ENCODE assay signal across 18 cellular contexts in the genomic region with DNA sequence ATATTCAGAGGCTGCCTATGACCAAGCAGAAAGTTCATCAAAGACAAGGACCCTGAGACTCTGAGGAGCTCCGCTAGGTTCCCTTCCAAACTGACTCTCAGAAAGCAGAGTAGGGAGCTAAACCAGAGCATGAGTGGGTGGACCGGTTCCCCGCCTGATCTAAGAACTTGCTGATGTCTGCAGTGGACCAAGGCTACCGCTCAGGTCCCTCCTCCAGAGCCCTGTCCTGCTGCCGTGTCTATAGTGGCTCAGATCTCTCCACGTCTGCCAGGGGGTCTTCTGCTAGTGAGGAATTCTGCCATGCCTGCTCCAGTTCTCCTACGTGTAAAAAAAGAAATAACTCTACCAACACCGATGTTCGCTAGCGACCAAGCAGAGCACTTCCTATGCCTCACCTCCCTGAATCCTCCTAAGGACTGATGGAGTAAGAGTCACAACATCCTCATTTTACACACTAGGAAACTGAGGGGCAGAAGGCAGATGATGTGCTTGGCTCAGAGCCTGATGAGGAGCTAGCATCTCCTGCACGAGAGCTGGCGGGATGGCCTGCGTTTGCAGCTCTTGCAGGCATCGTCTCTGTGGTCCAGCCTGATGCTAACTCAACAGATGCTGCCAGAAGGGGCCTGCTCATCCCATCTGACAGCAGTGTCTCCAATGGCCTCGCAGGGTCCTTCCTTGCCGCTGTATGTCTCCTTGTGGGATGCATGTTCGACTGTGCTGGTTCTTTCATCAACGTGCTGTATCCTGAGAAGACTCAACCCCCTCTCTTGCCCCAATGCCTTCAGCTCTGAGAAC.
DNase-seq lines count a peak whose midpoint lies in the region; ATAC-seq, FAIRE-seq and TF ChIP-seq lines count a peak whose summit lies in the region.
"Had no signal": no experiment of that assay in that cellular context is flagged by ENCODE, and none has a peak within 500 bp of the region (broad histone marks: within the 10 kb centered on the region; RNA-seq: fewer than 3 reads in every experiment).

No MANE protein-coding gene starts in this region.

- peak overlapping the region; percentile 26 for H3K23ac ChIP-seq in neuronal stem cell (ENCODE audit: low read depth, low read length, poor library complexity)

- H2BK12ac ChIP-seq in neuronal stem cell (ENCODE audit: low read length): no peak overlapping the region

- H3K27me3 ChIP-seq in bronchial epithelial cell (ENCODE audit: control insufficient read depth, insufficient read depth, low read length): no peaks in the 10 kb centered on the region
- H3K27me3 ChIP-seq in neuronal stem cell (ENCODE audit: control insufficient read depth in 3 of 3, insufficient read depth in 3 of 3, low read depth in 1 of 3, low read length in 3 of 3): peaks cover 0 to 11% (median 0%) of the 10 kb centered on the region in 3 experiments
- H3K27me3 ChIP-seq in testis: no peaks in the 10 kb centered on the region
- H3K27me3 ChIP-seq: BLaER1 treated with 17β-estradiol and CSF1 and Interleukin-3, amounts not matched to agents 10 nM and 100 nM had no signal

- no peak overlapping the region for H2AK5ac ChIP-seq in neuronal stem cell (ENCODE audit: low read depth, low read length)

- H2BK120ac ChIP-seq in neuronal stem cell (ENCODE audit: low read depth, low read length): no peak overlapping the region

- intact Hi-C loops in testis (cut with DNase I; ENCODE audit: low total_unique reads): no loop called here

- H3K9me3 ChIP-seq in neuronal stem cell (replicated peaks in 1 of 2; ENCODE audit: control insufficient read depth in 2 of 2, insufficient read depth in 1 of 2, low read depth in 1 of 2, low read length in 2 of 2) (peaks cover 0 to 4% of the 10 kb centered on the region in 2 donors), testis (no peaks in the 10 kb centered on the region)
- H3K9me3 ChIP-seq: HAP-1 had no signal

- TF ChIP-seq POLR2A in testis (IDR thresholded peaks at IDR 0.05): no peak

- FAIRE-seq in bronchial epithelial cell (lab: Jason Lieb, UNC): peak; percentile 55
- FAIRE-seq: G401.6, GM12891, HepG2 had no signal

- no peak overlapping the region for H3K9ac ChIP-seq in neuronal stem cell (ENCODE audit: low read depth, low read length, poor library complexity)
- H3K9ac ChIP-seq: BLaER1 treated with 17β-estradiol and CSF1 and Interleukin-3, amounts not matched to agents 10 nM and 100 nM had no signal

- no peak overlapping the region for H4K8ac ChIP-seq in neuronal stem cell (ENCODE audit: low read depth, low read length)

- H3K36me3 ChIP-seq in bronchial epithelial cell (ENCODE audit: control insufficient read depth, insufficient read depth, low read length) (no peaks in the 10 kb centered on the region), neuronal stem cell (replicated peaks in 1 of 2; ENCODE audit: control insufficient read depth in 2 of 2, insufficient read depth in 2 of 2, low read length in 2 of 2) (no peaks in the 10 kb centered on the region), testis (ENCODE audit: low read depth, missing control alignments) (no peaks in the 10 kb centered on the region)
- H3K36me3 ChIP-seq: BLaER1 treated with 17β-estradiol and CSF1 and Interleukin-3, amounts not matched to agents 10 nM and 100 nM; HAP-1 had no signal

- H2AFZ ChIP-seq in neuronal stem cell (ENCODE audit: low read length): no peak overlapping the region

- H2BK15ac ChIP-seq in neuronal stem cell (ENCODE audit: low read length): no peak overlapping the region

- TF ChIP-seq CTCF in bronchial epithelial cell (IDR thresholded peaks at IDR 0.05; ENCODE audit: insufficient read depth, low read length, severe bottlenecking) (no peak), testis (IDR thresholded peaks at IDR 0.05) (no peak)

- no peak overlapping the region for H4K91ac ChIP-seq in neuronal stem cell (ENCODE audit: low read depth, low read length, poor library complexity)

- no peak overlapping the region for H3K4ac ChIP-seq in neuronal stem cell (ENCODE audit: low read length)

- H3K14ac ChIP-seq in neuronal stem cell (ENCODE audit: low read length): no peak overlapping the region

- H3K4me3 ChIP-seq in bronchial epithelial cell (ENCODE audit: low read depth, low read length) (no peak overlapping the region), neuronal stem cell (ENCODE audit: low read length in 2 of 2) (no peak overlapping the region), testis (no peak overlapping the region)
- H3K4me3 ChIP-seq: BLaER1 treated with 17β-estradiol and CSF1 and Interleukin-3, amounts not matched to agents 10 nM and 100 nM; HAP-1 had no signal

- WGBS in neuronal stem cell (ENCODE audit: extremely low coverage in 2 of 2, insufficient read length in 2 of 2, insufficient replicate concordance in 1 of 2), 2 donors: no CpG with 5 or more reads among the region's 18 CpGs
- WGBS in testis, 2 donors: 71% methylated on average over 18 of the region's 18 CpGs

- no peak overlapping the region for H3K4me2 ChIP-seq in neuronal stem cell (ENCODE audit: insufficient read depth, low read length, poor library complexity, severe bottlenecking)

- ATAC-seq in GM21515 (IDR thresholded peaks at IDR 0.05; ENCODE audit: unreplicated experiment): no peak
- ATAC-seq: HepG2 had no signal

- H3K27ac ChIP-seq in neuronal stem cell (replicated peaks; ENCODE audit: low read length): no peak overlapping the region
- no peak overlapping the region for H3K27ac ChIP-seq in testis
- H3K27ac ChIP-seq: BLaER1 treated with 17β-estradiol and CSF1 and Interleukin-3, amounts not matched to agents 10 nM and 100 nM had no signal

- H3K18ac ChIP-seq in neuronal stem cell (ENCODE audit: low read length): peak overlapping the region; percentile 15

- H2BK5ac ChIP-seq in neuronal stem cell (ENCODE audit: low read length): no peak overlapping the region

- peak; percentile 51 for DNase-seq in activated effector memory CD4-positive, alpha-beta T cell treated with anti-CD3 and anti-CD28 coated beads, Interleukin-2, amount 50 U/mL, for 16 hours
- no peak for DNase-seq in activated effector memory CD4-positive, alpha-beta T cell treated with Interleukin-2 at 50 U/mL for 16 hours
- DNase-seq in bronchial epithelial cell (ENCODE audit: low read depth): no peak
- no peak for DNase-seq in neuronal stem cell (ENCODE audit: low spot score)
- DNase-seq in NCI-H526 treated with DMSO at 0.1 percent for 48 hours (lab: John Stamatoyannopoulos, UW): no peak
- DNase-seq in testis: no peak
- DNase-seq: ACHN, Calu3, DMS153, DMS79 treated with DMSO at 0.1 percent for 48 hours, EL, GOT3 had no signal

- no peaks in the 10 kb centered on the region for H3K79me1 ChIP-seq in neuronal stem cell (ENCODE audit: low read depth, low read length)

- H3K4me1 ChIP-seq in neuronal stem cell (ENCODE audit: control insufficient read depth in 2 of 2, insufficient read depth in 1 of 2, low read depth in 1 of 2, low read length in 2 of 2) (peaks cover 0 to 7% of the 10 kb centered on the region in 2 donors), testis (peaks cover 6% of the 10 kb centered on the region)
- H3K4me1 ChIP-seq: HAP-1 had no signal
